In genomic region chr16:58198022-58198683, GRCh38 we compare ENCODE assay signal across 1 cellular context.
A peak's percentile ranks its signal among the peaks of the same experiment; 100 is the strongest.
TF ChIP-seq lines count a peak whose summit lies in the region.

TSS of gene CSNK2A2 (minus strand) at chr16:58198106. CDS start at chr16:58197736, 370 bp downstream.

TF ChIP-seq in HEK293, 187 proteins besides CTCF, POLR2A, EP300 and RAD21 (continued from another document and continues in another):
- TF ChIP-seq ZNF488 (tag by site-specific recombination; IDR thresholded peaks at IDR 0.05) (no peak), ZBTB7A (tag by site-specific recombination; IDR thresholded peaks at IDR 0.05; ENCODE audit: low read depth) (no peak), ZNF677 (tag by site-specific recombination; IDR thresholded peaks at IDR 0.05) (no peak), ZNF600 (tag by site-specific recombination; IDR thresholded peaks at IDR 0.05) (no peak), ZNF239 (tag by site-specific recombination; IDR thresholded peaks at IDR 0.05) (no peak), ZNF561 (tag by site-specific recombination; IDR thresholded peaks at IDR 0.05; ENCODE audit: borderline replicate concordance) (no peak), WT1 (tag by site-specific recombination; IDR thresholded peaks at IDR 0.05) (no peak), ZNF2 (tag by site-specific recombination; IDR thresholded peaks at IDR 0.05) (no peak), ZNF76 (tag by site-specific recombination; IDR thresholded peaks at IDR 0.05; ENCODE audit: borderline replicate concordance, low read depth) (no peak), ZNF112 (tag by site-specific recombination; IDR thresholded peaks at IDR 0.05) (no peak), YY2 (tag by site-specific recombination; IDR thresholded peaks at IDR 0.05) (no peak), ZNF311 (tag by site-specific recombination; IDR thresholded peaks at IDR 0.05; ENCODE audit: borderline replicate concordance) (no peak), ZBTB48 (tag by site-specific recombination; IDR thresholded peaks at IDR 0.05) (peak; percentile 34; the same call in 1 of the 2 replicates), ZNF513 (tag by site-specific recombination; IDR thresholded peaks at IDR 0.05) (peak; percentile 56; the same call in 1 of the 2 replicates), ZNF585B (tag by site-specific recombination; IDR thresholded peaks at IDR 0.05) (no peak), ZNF341 (tag by site-specific recombination; IDR thresholded peaks at IDR 0.05; ENCODE audit: low read depth) (no peak), ZBTB8A (tag by site-specific recombination; IDR thresholded peaks at IDR 0.05) (peak; percentile 65; the same call in 1 of the 2 replicates), ZFP37 (tag by site-specific recombination; IDR thresholded peaks at IDR 0.05) (no peak), ZNF202 (tag by site-specific recombination; IDR thresholded peaks at IDR 0.05; ENCODE audit: borderline replicate concordance) (no peak), ZNF354C (tag by site-specific recombination; IDR thresholded peaks at IDR 0.05; ENCODE audit: borderline replicate concordance, low read depth) (no peak), ZNF19 (tag by site-specific recombination; IDR thresholded peaks at IDR 0.05; ENCODE audit: low read depth) (no peak), RBAK (tag by site-specific recombination; IDR thresholded peaks at IDR 0.05) (no peak), ZNF23 (tag by site-specific recombination; IDR thresholded peaks at IDR 0.05; ENCODE audit: borderline replicate concordance) (no peak), ZNF560 (tag by site-specific recombination; IDR thresholded peaks at IDR 0.05; ENCODE audit: borderline replicate concordance) (no peak), ZNF140 (tag by site-specific recombination; IDR thresholded peaks at IDR 0.05) (no peak), MEIS1 (CRISPR knock-in tag; IDR thresholded peaks at IDR 0.05; ENCODE audit: borderline replicate concordance) (no peak), ZNF423 (tag by site-specific recombination; IDR thresholded peaks at IDR 0.05) (no peak), BCL11A (tag by site-specific recombination; IDR thresholded peaks at IDR 0.05; ENCODE audit: low read depth) (no peak), ZNF624 (tag by site-specific recombination; IDR thresholded peaks at IDR 0.05) (no peak), ZNF169 (tag by site-specific recombination; IDR thresholded peaks at IDR 0.05) (no peak), GLI4 (tag by site-specific recombination; IDR thresholded peaks at IDR 0.05) (no peak), ZNF324 (tag by site-specific recombination; IDR thresholded peaks at IDR 0.05) (no peak), ZNF302 (tag by site-specific recombination; IDR thresholded peaks at IDR 0.05; ENCODE audit: low read depth) (no peak), KLF8 (tag by site-specific recombination; IDR thresholded peaks at IDR 0.05) (0 out of 2 replicates have a peak, but pooled peaks have one; percentile 57), ZNF747 (tag by site-specific recombination; IDR thresholded peaks at IDR 0.05) (no peak), ZSCAN30 (tag by site-specific recombination; IDR thresholded peaks at IDR 0.05) (no peak), IKZF3 (tag by site-specific recombination; IDR thresholded peaks at IDR 0.05) (no peak), ZNF548 (tag by site-specific recombination; IDR thresholded peaks at IDR 0.05) (no peak), ZFP3 (tag by site-specific recombination; IDR thresholded peaks at IDR 0.05; ENCODE audit: low read depth) (no peak), ZNF843 (tag by site-specific recombination; IDR thresholded peaks at IDR 0.05) (peak; percentile 45; the same call in 1 of the 2 replicates), ZNF248 (tag by site-specific recombination; IDR thresholded peaks at IDR 0.05) (no peak), ZNF791 (tag by site-specific recombination; IDR thresholded peaks at IDR 0.05) (0 out of 2 replicates have a peak, but pooled peaks have one; percentile 38), HOXA7 (CRISPR knock-in tag; IDR thresholded peaks at IDR 0.05; ENCODE audit: borderline replicate concordance) (no peak), ZNF544 (tag by site-specific recombination; IDR thresholded peaks at IDR 0.05) (no peak), GLIS2 (tag by site-specific recombination; IDR thresholded peaks at IDR 0.05) (no peak; the same call in 1 of the 2 replicates), ZNF416 (tag by site-specific recombination; IDR thresholded peaks at IDR 0.05) (no peak), ZNF596 (tag by site-specific recombination; IDR thresholded peaks at IDR 0.05) (no peak), ZNF501 (tag by site-specific recombination; IDR thresholded peaks at IDR 0.05) (no peak), EGR2 (tag by site-specific recombination; IDR thresholded peaks at IDR 0.05; ENCODE audit: low read depth) (peak; percentile 55; the same call in 1 of the 2 replicates), ZNF280C (tag by site-specific recombination; IDR thresholded peaks at IDR 0.05) (no peak), ZNF292 (tag by site-specific recombination; IDR thresholded peaks at IDR 0.05; ENCODE audit: borderline replicate concordance, low read depth) (no peak), OVOL3 (tag by site-specific recombination; IDR thresholded peaks at IDR 0.05) (no peak), ZNF623 (tag by site-specific recombination; IDR thresholded peaks at IDR 0.05) (no peak), ZXDB (tag by site-specific recombination; IDR thresholded peaks at IDR 0.05) (no peak), BCL6B (tag by site-specific recombination; IDR thresholded peaks at IDR 0.05) (no peak), ZNF266 (tag by site-specific recombination; IDR thresholded peaks at IDR 0.05; ENCODE audit: low read depth) (no peak), SCRT1 (tag by site-specific recombination; IDR thresholded peaks at IDR 0.05; ENCODE audit: borderline replicate concordance) (0 out of 2 replicates have a peak, but pooled peaks have one; percentile 32), ZNF184 (tag by site-specific recombination; IDR thresholded peaks at IDR 0.05) (no peak), ZNF133 (tag by site-specific recombination; IDR thresholded peaks at IDR 0.05) (no peak)
- TF ChIP-seq, protein P1, sequence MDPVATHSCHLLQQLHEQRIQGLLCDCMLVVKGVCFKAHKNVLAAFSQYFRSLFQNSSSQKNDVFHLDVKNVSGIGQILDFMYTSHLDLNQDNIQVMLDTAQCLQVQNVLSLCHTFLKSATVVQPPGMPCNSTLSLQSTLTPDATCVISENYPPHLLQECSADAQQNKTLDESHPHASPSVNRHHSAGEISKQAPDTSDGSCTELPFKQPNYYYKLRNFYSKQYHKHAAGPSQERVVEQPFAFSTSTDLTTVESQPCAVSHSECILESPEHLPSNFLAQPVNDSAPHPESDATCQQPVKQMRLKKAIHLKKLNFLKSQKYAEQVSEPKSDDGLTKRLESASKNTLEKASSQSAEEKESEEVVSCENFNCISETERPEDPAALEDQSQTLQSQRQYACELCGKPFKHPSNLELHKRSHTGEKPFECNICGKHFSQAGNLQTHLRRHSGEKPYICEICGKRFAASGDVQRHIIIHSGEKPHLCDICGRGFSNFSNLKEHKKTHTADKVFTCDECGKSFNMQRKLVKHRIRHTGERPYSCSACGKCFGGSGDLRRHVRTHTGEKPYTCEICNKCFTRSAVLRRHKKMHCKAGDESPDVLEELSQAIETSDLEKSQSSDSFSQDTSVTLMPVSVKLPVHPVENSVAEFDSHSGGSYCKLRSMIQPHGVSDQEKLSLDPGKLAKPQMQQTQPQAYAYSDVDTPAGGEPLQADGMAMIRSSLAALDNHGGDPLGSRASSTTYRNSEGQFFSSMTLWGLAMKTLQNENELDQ (tag by site-specific recombination; IDR thresholded peaks at IDR 0.05; ENCODE audit: low read depth), result no peak
- TF ChIP-seq, protein P2, sequence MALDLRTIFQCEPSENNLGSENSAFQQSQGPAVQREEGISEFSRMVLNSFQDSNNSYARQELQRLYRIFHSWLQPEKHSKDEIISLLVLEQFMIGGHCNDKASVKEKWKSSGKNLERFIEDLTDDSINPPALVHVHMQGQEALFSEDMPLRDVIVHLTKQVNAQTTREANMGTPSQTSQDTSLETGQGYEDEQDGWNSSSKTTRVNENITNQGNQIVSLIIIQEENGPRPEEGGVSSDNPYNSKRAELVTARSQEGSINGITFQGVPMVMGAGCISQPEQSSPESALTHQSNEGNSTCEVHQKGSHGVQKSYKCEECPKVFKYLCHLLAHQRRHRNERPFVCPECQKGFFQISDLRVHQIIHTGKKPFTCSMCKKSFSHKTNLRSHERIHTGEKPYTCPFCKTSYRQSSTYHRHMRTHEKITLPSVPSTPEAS (tag by site-specific recombination; IDR thresholded peaks at IDR 0.05), result no peak
- TF ChIP-seq, protein P3, sequence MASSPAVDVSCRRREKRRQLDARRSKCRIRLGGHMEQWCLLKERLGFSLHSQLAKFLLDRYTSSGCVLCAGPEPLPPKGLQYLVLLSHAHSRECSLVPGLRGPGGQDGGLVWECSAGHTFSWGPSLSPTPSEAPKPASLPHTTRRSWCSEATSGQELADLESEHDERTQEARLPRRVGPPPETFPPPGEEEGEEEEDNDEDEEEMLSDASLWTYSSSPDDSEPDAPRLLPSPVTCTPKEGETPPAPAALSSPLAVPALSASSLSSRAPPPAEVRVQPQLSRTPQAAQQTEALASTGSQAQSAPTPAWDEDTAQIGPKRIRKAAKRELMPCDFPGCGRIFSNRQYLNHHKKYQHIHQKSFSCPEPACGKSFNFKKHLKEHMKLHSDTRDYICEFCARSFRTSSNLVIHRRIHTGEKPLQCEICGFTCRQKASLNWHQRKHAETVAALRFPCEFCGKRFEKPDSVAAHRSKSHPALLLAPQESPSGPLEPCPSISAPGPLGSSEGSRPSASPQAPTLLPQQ (tag by site-specific recombination; IDR thresholded peaks at IDR 0.05), result no peak
- TF ChIP-seq, protein P4, sequence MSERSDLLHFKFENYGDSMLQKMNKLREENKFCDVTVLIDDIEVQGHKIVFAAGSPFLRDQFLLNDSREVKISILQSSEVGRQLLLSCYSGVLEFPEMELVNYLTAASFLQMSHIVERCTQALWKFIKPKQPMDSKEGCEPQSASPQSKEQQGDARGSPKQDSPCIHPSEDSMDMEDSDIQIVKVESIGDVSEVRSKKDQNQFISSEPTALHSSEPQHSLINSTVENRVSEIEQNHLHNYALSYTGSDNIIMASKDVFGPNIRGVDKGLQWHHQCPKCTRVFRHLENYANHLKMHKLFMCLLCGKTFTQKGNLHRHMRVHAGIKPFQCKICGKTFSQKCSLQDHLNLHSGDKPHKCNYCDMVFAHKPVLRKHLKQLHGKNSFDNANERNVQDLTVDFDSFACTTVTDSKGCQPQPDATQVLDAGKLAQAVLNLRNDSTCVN (tag by site-specific recombination; optimal IDR thresholded peaks at IDR 0.05), result peak; percentile 18
- TF ChIP-seq, protein P5, sequence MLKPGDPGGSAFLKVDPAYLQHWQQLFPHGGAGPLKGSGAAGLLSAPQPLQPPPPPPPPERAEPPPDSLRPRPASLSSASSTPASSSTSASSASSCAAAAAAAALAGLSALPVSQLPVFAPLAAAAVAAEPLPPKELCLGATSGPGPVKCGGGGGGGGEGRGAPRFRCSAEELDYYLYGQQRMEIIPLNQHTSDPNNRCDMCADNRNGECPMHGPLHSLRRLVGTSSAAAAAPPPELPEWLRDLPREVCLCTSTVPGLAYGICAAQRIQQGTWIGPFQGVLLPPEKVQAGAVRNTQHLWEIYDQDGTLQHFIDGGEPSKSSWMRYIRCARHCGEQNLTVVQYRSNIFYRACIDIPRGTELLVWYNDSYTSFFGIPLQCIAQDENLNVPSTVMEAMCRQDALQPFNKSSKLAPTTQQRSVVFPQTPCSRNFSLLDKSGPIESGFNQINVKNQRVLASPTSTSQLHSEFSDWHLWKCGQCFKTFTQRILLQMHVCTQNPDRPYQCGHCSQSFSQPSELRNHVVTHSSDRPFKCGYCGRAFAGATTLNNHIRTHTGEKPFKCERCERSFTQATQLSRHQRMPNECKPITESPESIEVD (tag by site-specific recombination; IDR thresholded peaks at IDR 0.05), result no peak
